In the genomic region with DNA sequence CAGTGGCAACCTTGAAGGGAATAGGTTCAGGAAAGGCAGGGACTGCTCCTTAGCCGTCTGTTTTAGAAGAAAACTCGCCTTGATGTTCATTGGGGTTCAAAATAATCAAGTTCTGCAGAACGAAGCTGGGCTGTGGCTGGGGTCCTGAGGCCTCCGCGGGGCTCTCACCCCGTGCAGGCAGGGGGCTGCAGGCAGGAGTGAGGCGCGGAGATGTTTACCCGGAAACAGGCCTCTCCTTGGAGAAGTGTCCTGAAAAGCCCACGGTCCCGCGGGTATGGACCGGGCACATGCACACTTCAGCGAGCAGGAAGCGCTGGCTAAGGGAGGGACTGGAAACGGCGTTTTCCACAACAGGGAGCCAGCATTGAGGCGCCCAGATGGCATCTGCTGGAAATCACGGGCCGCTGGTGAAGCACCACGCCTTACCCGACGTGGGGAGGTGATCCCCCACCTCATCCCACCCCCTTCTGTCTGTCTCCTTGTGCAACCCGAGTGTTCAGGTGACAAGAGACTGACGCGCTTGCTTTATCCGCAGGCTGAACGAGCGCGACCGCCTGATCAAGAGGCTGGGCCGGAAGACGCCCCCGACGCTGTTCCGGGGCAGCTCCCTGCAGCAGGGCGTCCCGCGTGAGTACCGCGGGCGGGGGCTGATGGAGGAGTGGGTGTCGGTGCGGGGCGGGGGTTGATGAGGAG, we compare ENCODE assay signal across 8 cellular contexts. TPM values are rescaled to one million over a fixed set of nuclear protein-coding genes. Genes with fewer than 3 reads are reported as not detected.
A peak's percentile ranks its signal among the peaks of the same experiment; 100 is the strongest.
DNase-seq lines count a peak whose midpoint lies in the region; ATAC-seq, FAIRE-seq and TF ChIP-seq lines count a peak whose summit lies in the region.
"Had no signal": no experiment of that assay in that cellular context is flagged by ENCODE, and none has a peak within 500 bp of the region (broad histone marks: within the 10 kb centered on the region; RNA-seq: fewer than 3 reads in every experiment).

No MANE protein-coding gene starts in this region.

- H3K27ac ChIP-seq in astrocyte (ENCODE audit: low read depth, low read length) (no peak overlapping the region), subcutaneous abdominal adipose tissue (ENCODE audit: low read depth, low read length) (no peak overlapping the region)

- H4K20me1 ChIP-seq in astrocyte (ENCODE audit: insufficient read depth, low read length), result no peaks in the 10 kb centered on the region

- no peak for FAIRE-seq in astrocyte (lab: Jason Lieb, UNC)

- H3K9me3 ChIP-seq in astrocyte (ENCODE audit: insufficient read depth, low read depth, low read length) (no peaks in the 10 kb centered on the region), subcutaneous abdominal adipose tissue (ENCODE audit: control insufficient read depth in 5 of 5, low read length in 5 of 5) (peaks cover 0 to 6% (median 0%) of the 10 kb centered on the region in 5 donors)

- H3K4me2 ChIP-seq in astrocyte (ENCODE audit: low read length), result peak overlapping the region; percentile 86

- H3K36me3 ChIP-seq in astrocyte (ENCODE audit: insufficient read depth, low read length), result no peaks in the 10 kb centered on the region
- no peaks in the 10 kb centered on the region for H3K36me3 ChIP-seq in subcutaneous abdominal adipose tissue (ENCODE audit: control insufficient read depth in 5 of 5, insufficient read depth in 5 of 5, low read length in 5 of 5)

- no peaks in the 10 kb centered on the region for H3K9me3 Mint-ChIP-seq in activated CD4-positive, alpha-beta T cell treated with anti-CD3 and anti-CD28 coated beads for 36 hours (ENCODE audit: low read depth)
- H3K9me3 Mint-ChIP-seq in astrocyte (ENCODE audit: unreplicated experiment), result peaks cover 9% of the 10 kb centered on the region
- no peaks in the 10 kb centered on the region for H3K9me3 Mint-ChIP-seq in natural killer cell

- peak overlapping the region; percentile 99 for H2AFZ ChIP-seq in astrocyte (ENCODE audit: low read depth, low read length)

- peak; percentile 68 for DNase-seq in activated CD4-positive, alpha-beta T cell treated with anti-CD3 and anti-CD28 coated beads for 36 hours
- DNase-seq in astrocyte (ENCODE audit: low read depth) (no peak), natural killer cell (peak; percentile 23), GM10266 (ENCODE audit: extremely low spot score) (no peak), DMS 273 treated with DMSO at 0.1 percent for 48 hours (lab: John Stamatoyannopoulos, UW) (no peak)

- H3K4me3 Mint-ChIP-seq in activated CD4-positive, alpha-beta T cell treated with anti-CD3 and anti-CD28 coated beads for 36 hours, result peak overlapping the region; percentile 63
- H3K4me3 Mint-ChIP-seq in astrocyte (ENCODE audit: unreplicated experiment) (no peak overlapping the region), natural killer cell (peak overlapping the region; percentile 65)

- H3K79me2 ChIP-seq in astrocyte (ENCODE audit: insufficient read depth, low read length), result no peaks in the 10 kb centered on the region

- H3K9ac ChIP-seq in astrocyte (ENCODE audit: low read length) (peak overlapping the region; percentile 50), subcutaneous abdominal adipose tissue (ENCODE audit: low read length in 5 of 5) (peak overlapping the region in 1 of 5 donors; percentile 57)

- CTCF ChIA-PET in activated CD4-positive, alpha-beta T cell treated with anti-CD3 and anti-CD28 coated beads for 36 hours (lab: Charles Lee), result interaction anchor here (0.8 kb wide), 1 partner anchor 31 kb away, joined by 4 read pairs; no protein-coding TSS in a partner anchor

- TF ChIP-seq CTCF in astrocyte (IDR thresholded peaks at IDR 0.05; ENCODE audit: insufficient read depth, low read depth, low read length) (no peak), natural killer cell (IDR thresholded peaks at IDR 0.05) (no peak), GM10266 (IDR thresholded peaks at IDR 0.05; ENCODE audit: control insufficient read depth, insufficient read depth, low read depth, missing control alignments) (no peak)

- peaks cover 11% of the 10 kb centered on the region for H3K4me1 Mint-ChIP-seq in activated CD4-positive, alpha-beta T cell treated with anti-CD3 and anti-CD28 coated beads for 36 hours
- peaks cover 7% of the 10 kb centered on the region for H3K4me1 Mint-ChIP-seq in astrocyte (ENCODE audit: low read depth, unreplicated experiment)
- peaks cover 0 to 6% of the 10 kb centered on the region in 2 donors for H3K4me1 Mint-ChIP-seq in natural killer cell

- H3K4me3 ChIP-seq in astrocyte (ENCODE audit: insufficient read depth, low read depth, low read length) (no peak overlapping the region), subcutaneous abdominal adipose tissue (ENCODE audit: low read depth in 1 of 5, low read length in 5 of 5) (peak overlapping the region; percentile 60 to 75 (median 74))

- POLR2A ChIA-PET in activated CD4-positive, alpha-beta T cell treated with anti-CD3 and anti-CD28 coated beads for 36 hours (lab: Charles Lee), result no interaction called here

- H3K36me3 Mint-ChIP-seq in activated CD4-positive, alpha-beta T cell treated with anti-CD3 and anti-CD28 coated beads for 36 hours (ENCODE audit: low read depth), result no peaks in the 10 kb centered on the region
- H3K36me3 Mint-ChIP-seq in astrocyte (ENCODE audit: low read depth, unreplicated experiment) (no peaks in the 10 kb centered on the region), natural killer cell (no peaks in the 10 kb centered on the region)

- peak; percentile 91 for ATAC-seq in activated CD4-positive, alpha-beta T cell treated with anti-CD3 and anti-CD28 coated beads for 36 hours
- ATAC-seq in natural killer cell (peak; percentile 82 to 94 (median 93)), GM21381 (IDR thresholded peaks at IDR 0.05; ENCODE audit: unreplicated experiment) (no peak)
- ATAC-seq: HCT116 had no signal

- intact Hi-C loops in activated CD4-positive, alpha-beta T cell treated with anti-CD3 and anti-CD28 coated beads for 36 hours (cut with DNase I, micrococcal nuclease), result no loop called here
- intact Hi-C loops in natural killer cell (cut with micrococcal nuclease), result no loop called here

- H3K27ac Mint-ChIP-seq in activated CD4-positive, alpha-beta T cell treated with anti-CD3 and anti-CD28 coated beads for 36 hours, result peak overlapping the region; percentile 42
- H3K27ac Mint-ChIP-seq in astrocyte (ENCODE audit: unreplicated experiment) (no peak overlapping the region), natural killer cell (peak overlapping the region in 1 of 2 donors; percentile 86)

- peaks cover 2% of the 10 kb centered on the region for H3K4me1 ChIP-seq in astrocyte (ENCODE audit: insufficient read depth, low read length)
- H3K4me1 ChIP-seq in subcutaneous abdominal adipose tissue (ENCODE audit: control insufficient read depth in 5 of 5, insufficient read depth in 5 of 5, low read length in 5 of 5), result peaks cover 0 to 23% (median 19%) of the 10 kb centered on the region in 5 donors

- no peaks in the 10 kb centered on the region for H3K27me3 ChIP-seq in astrocyte (ENCODE audit: insufficient read depth, low read length)
- peaks cover 0 to 13% (median 3%) of the 10 kb centered on the region in 5 donors for H3K27me3 ChIP-seq in subcutaneous abdominal adipose tissue (ENCODE audit: control insufficient read depth in 5 of 5, insufficient read depth in 4 of 5, low read length in 5 of 5)

- H3K27me3 Mint-ChIP-seq in activated CD4-positive, alpha-beta T cell treated with anti-CD3 and anti-CD28 coated beads for 36 hours, result no peaks in the 10 kb centered on the region
- H3K27me3 Mint-ChIP-seq in astrocyte (ENCODE audit: low read depth, unreplicated experiment), result peaks cover 4% of the 10 kb centered on the region
- peaks cover 11 to 17% of the 10 kb centered on the region in 2 donors for H3K27me3 Mint-ChIP-seq in natural killer cell (ENCODE audit: low read depth in 2 of 2)

RNA-seq across cellular contexts. Expression of a gene that starts 39.7 kb away (rescaled TPM):
- total RNA-seq in activated CD4-positive, alpha-beta T cell treated with anti-CD3 and anti-CD28 coated beads for 36 hours, result under 1 TPM in 1 of 2 experiments, not detected in 1; 0.07 TPM
- 5.5 and 6.0 TPM in 2 replicates for total RNA-seq in astrocyte
- total RNA-seq in natural killer cell, result under 1 TPM in 1 of 3 donors, not detected in 2; 0.11 TPM

Comparison
In these comparisons a context has a peak if more than half of its experiments do, and no peak if none do; other contexts are left out.
1. DNase-seq: peak in activated CD4-positive, alpha-beta T cell treated with anti-CD3 and anti-CD28 coated beads for 36 hours (single experiment) and natural killer cell (single experiment); none in astrocyte (single experiment), GM10266 (single experiment) and DMS 273 treated with DMSO at 0.1 percent for 48 hours (single experiment).